In the genomic region with DNA sequence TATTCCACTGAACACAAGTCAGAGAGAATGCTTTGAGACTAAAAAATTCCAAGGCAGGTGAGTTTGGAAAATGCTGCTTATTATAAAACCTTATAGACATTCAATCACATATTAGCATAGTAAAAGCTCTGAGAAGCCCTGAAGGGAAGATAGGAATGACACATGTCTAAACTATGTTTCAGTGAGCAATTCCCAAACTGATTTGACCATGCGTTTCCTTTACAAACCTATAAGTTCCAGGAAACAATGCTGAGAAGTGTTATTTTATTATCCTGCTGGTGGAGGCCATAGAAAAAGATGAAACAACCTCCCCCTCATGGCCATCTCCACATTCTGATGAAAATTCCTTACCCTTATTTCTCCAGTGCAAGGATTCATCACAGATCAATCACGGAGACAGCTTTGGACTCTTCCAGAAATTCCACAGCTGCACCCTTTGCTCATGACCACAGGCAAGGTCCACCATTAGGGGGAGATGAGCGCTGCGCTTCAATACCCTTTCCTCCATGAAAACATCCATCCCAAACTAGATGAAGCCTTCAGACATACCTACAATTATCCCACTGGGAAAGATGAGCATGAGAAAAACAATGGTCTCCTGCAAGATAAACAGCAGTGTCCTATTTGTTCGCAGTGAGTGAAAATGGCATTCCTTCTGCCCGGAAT, we compare ENCODE assay signal across 21 cellular contexts.
A peak's percentile ranks its signal among the peaks of the same experiment; 100 is the strongest.
DNase-seq lines count a peak whose midpoint lies in the region; ATAC-seq, FAIRE-seq and TF ChIP-seq lines count a peak whose summit lies in the region.
"Had no signal": no experiment of that assay in that cellular context is flagged by ENCODE, and none has a peak within 500 bp of the region (broad histone marks: within the 10 kb centered on the region; RNA-seq: fewer than 3 reads in every experiment).

No MANE protein-coding gene starts in this region.

- TF ChIP-seq POLR2A in K562 (conservative IDR thresholded peaks at IDR 0.05), result no peak

- no peak for TF ChIP-seq RAD21 in K562 (CRISPR knock-in tag; conservative IDR thresholded peaks at IDR 0.05 in 1 of 2, IDR thresholded peaks at IDR 0.05 in 1 of 2)

- TF ChIP-seq CTCF in BE2C (IDR thresholded peaks at IDR 0.05; ENCODE audit: low read depth, low read length), result peak; percentile 38
- TF ChIP-seq CTCF in K562 (IDR thresholded peaks at IDR 0.05 in 2 of 3, conservative IDR thresholded peaks at IDR 0.05 in 1 of 3; ENCODE audit: insufficient read depth in 2 of 3, low read depth in 1 of 3, low read length in 3 of 3), result no peak

- H3K4me3 ChIP-seq in BE2C (ENCODE audit: low read depth, low read length) (no peak overlapping the region), K562 (no peak overlapping the region)
- H3K4me3 ChIP-seq: A549, right atrium auricular region had no signal

- no peaks in the 10 kb centered on the region; the same call in 1 of the 2 replicates for H3K9me3 ChIP-seq in BE2C
- no peaks in the 10 kb centered on the region for H3K9me3 ChIP-seq in K562 (replicated peaks; ENCODE audit: control insufficient read depth, insufficient read depth, low read depth, low read length)
- H3K9me3 ChIP-seq: A549, right atrium auricular region had no signal

- POLR2A ChIA-PET in K562 (lab: Yijun Ruan, JAX), result no interaction called here

- no peaks in the 10 kb centered on the region for H3K36me3 ChIP-seq in BE2C
- no peaks in the 10 kb centered on the region for H3K36me3 ChIP-seq in K562 (ENCODE audit: control insufficient read depth, insufficient read depth, low read length)
- H3K36me3 ChIP-seq: right atrium auricular region had no signal

- H3K27me3 ChIP-seq in BE2C (no peaks in the 10 kb centered on the region), K562 (ENCODE audit: control insufficient read depth in 2 of 2, insufficient read depth in 2 of 2, low read length in 2 of 2) (no peaks in the 10 kb centered on the region)
- H3K27me3 ChIP-seq: right atrium auricular region had no signal

- no peak overlapping the region for H3K27ac ChIP-seq in K562 (ENCODE audit: extremely low read depth, low read depth, low read length)
- H3K27ac ChIP-seq: A549, right atrium auricular region had no signal

- no peak overlapping the region for H3K9ac ChIP-seq in K562 (ENCODE audit: insufficient read depth in 1 of 2, low read depth in 2 of 2, low read length in 2 of 2)

- ATAC-seq in K562 (peak; percentile 61; the same call in 2 of the 3 replicates), Right ventricle myocardium inferior (no peak), HG03097 (IDR thresholded peaks at IDR 0.05; ENCODE audit: low FRiP score, unreplicated experiment) (no peak)
- ATAC-seq: A549; stimulated activated naive CD8-positive, alpha-beta T cell treated with anti-CD3 and anti-CD28 coated beads, Interleukin-15, Interleukin-2, amounts not matched to agents 100 U/mL and 50 U/mL, for 24 hours had no signal

- in situ Hi-C loops in K562 (cut with MboI), result loop anchor here (25.0 kb wide), 1 partner anchor 1346 kb away; no protein-coding TSS in a partner anchor

- no peaks in the 10 kb centered on the region for H3K79me2 ChIP-seq in K562 (ENCODE audit: control insufficient read depth, insufficient read depth, low read length)

- H3K4me2 ChIP-seq in K562 (ENCODE audit: insufficient read depth, low read length), result peak overlapping the region; percentile 17; the same call in 1 of the 2 replicates
- H3K4me2 ChIP-seq: A549 had no signal

- no peaks in the 10 kb centered on the region for H3K9me1 ChIP-seq in K562 (ENCODE audit: control insufficient read depth, insufficient read depth, low read length)

- intact Hi-C loops in K562 (cut with micrococcal nuclease) (loop anchor here (10.0 kb wide), 1 partner anchor 322 kb away; no protein-coding TSS in a partner anchor), Right ventricle myocardium inferior (cut with DNase I) (no loop called here)

- no peak for DNase-seq in BE2C
- DNase-seq in HS-5 (ENCODE audit: low read depth), result peak; percentile 71
- no peak for DNase-seq in K562 (ENCODE audit: extremely low read depth in 1 of 4, low spot score in 3 of 4)
- DNase-seq in kidney glomerular epithelial cell (lab: John Stamatoyannopoulos, UW), result peak; percentile 20
- DNase-seq in NCI-H187 (lab: John Stamatoyannopoulos, UW), result no peak
- no peak for DNase-seq in Right ventricle myocardium inferior (ENCODE audit: missing footprints)
- DNase-seq in activated gamma-delta T cell (lab: John Stamatoyannopoulos, UW), result no peak
- DNase-seq: activated CD4-positive, alpha-beta T cell treated with anti-CD3 and anti-CD28 coated beads for 4 hours; activated CD8-positive, alpha-beta memory T cell treated with anti-CD3 and anti-CD28 coated beads, Interleukin-2, amount 50 U/mL, for 48 hours; activated naive CD4-positive, alpha-beta T cell; cortex of kidney; glutamatergic neuron; NCI-H1048; NCI-H526; OCI-M1; stimulated activated naive CD8-positive, alpha-beta T cell treated with anti-CD3 and anti-CD28 coated beads, Interleukin-15, Interleukin-2, amounts not matched to agents 100 U/mL and 50 U/mL, for 24 hours had no signal

- WGBS in K562 (ENCODE audit: insufficient coverage, low coverage, missing lambda C conversion rate), result 48% methylated on average over 6 of the region's 6 CpGs

- no peak for TF ChIP-seq EP300 in K562 (IDR thresholded peaks at IDR 0.05; ENCODE audit: low read length)

- no TSS peak for BruUV-seq in K562 (replicated peaks; lab: Mats Ljungman, UMichigan)

- CTCF ChIA-PET in K562 (lab: Yijun Ruan, JAX; ENCODE audit: low intra/inter-chr PET ratio), result no interaction called here

- no peaks in the 10 kb centered on the region for H4K20me1 ChIP-seq in K562 (replicated peaks; ENCODE audit: control insufficient read depth, insufficient read depth, low read length)

- FAIRE-seq in K562 (lab: Jason Lieb, UNC), result peak; percentile 42
- FAIRE-seq: A549, GM18507, islet of Langerhans had no signal

- H3K4me1 ChIP-seq in BE2C, result no peaks in the 10 kb centered on the region
- H3K4me1 ChIP-seq in K562 (replicated peaks in 1 of 2; ENCODE audit: control insufficient read depth in 2 of 2, insufficient read depth in 2 of 2, low read length in 2 of 2), result peaks cover 0 to 16% of the 10 kb centered on the region in 2 experiments; a peak in 2 of 5 replicates
- H3K4me1 ChIP-seq: A549, right atrium auricular region had no signal

- H2AFZ ChIP-seq in K562 (ENCODE audit: low read depth, low read length), result 0 out of 2 replicates have a peak overlapping the region, but pooled peaks have one; percentile 18

TF ChIP-seq in K562, 482 proteins besides CTCF, POLR2A, EP300 and RAD21 (continues in another document):
- TF ChIP-seq GABPB2 (CRISPR knock-in tag; conservative IDR thresholded peaks at IDR 0.05) (no peak), HDAC3 (IDR thresholded peaks at IDR 0.05; ENCODE audit: borderline replicate concordance, partially characterized antibody) (no peak), HMG20B (CRISPR knock-in tag; IDR thresholded peaks at IDR 0.05) (no peak), ZFP1 (CRISPR knock-in tag; IDR thresholded peaks at IDR 0.05) (no peak), ZEB2 (IDR thresholded peaks at IDR 0.05) (no peak), CREBBP (IDR thresholded peaks at IDR 0.05; ENCODE audit: low read depth, low read length) (no peak), HDAC2 (IDR thresholded peaks at IDR 0.05) (no peak), HDAC6 (IDR thresholded peaks at IDR 0.05; ENCODE audit: low read depth, low read length) (no peak), ZNF589 (CRISPR knock-in tag; IDR thresholded peaks at IDR 0.05; ENCODE audit: low read depth) (no peak), ZNF77 (CRISPR knock-in tag; IDR thresholded peaks at IDR 0.05) (no peak), RFX1 (IDR thresholded peaks at IDR 0.05) (no peak), ZNF830 (CRISPR knock-in tag; IDR thresholded peaks at IDR 0.05) (no peak), PHF8 (IDR thresholded peaks at IDR 0.05; ENCODE audit: borderline replicate concordance, low read length) (no peak), ZNF41 (CRISPR knock-in tag; conservative IDR thresholded peaks at IDR 0.05) (no peak), HSF4 (CRISPR knock-in tag; IDR thresholded peaks at IDR 0.05; ENCODE audit: borderline replicate concordance) (no peak), ILK (tag; IDR thresholded peaks at IDR 0.05; ENCODE audit: borderline replicate concordance, low read depth) (no peak), SMAD3 (CRISPR knock-in tag; conservative IDR thresholded peaks at IDR 0.05) (no peak)
- TF ChIP-seq, protein P1, sequence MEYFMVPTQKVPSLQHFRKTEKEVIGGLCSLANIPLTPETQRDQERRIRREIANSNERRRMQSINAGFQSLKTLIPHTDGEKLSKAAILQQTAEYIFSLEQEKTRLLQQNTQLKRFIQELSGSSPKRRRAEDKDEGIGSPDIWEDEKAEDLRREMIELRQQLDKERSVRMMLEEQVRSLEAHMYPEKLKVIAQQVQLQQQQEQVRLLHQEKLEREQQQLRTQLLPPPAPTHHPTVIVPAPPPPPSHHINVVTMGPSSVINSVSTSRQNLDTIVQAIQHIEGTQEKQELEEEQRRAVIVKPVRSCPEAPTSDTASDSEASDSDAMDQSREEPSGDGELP (CRISPR knock-in tag; IDR thresholded peaks at IDR 0.05; ENCODE audit: borderline replicate concordance), result no peak
- TF ChIP-seq, protein P2, sequence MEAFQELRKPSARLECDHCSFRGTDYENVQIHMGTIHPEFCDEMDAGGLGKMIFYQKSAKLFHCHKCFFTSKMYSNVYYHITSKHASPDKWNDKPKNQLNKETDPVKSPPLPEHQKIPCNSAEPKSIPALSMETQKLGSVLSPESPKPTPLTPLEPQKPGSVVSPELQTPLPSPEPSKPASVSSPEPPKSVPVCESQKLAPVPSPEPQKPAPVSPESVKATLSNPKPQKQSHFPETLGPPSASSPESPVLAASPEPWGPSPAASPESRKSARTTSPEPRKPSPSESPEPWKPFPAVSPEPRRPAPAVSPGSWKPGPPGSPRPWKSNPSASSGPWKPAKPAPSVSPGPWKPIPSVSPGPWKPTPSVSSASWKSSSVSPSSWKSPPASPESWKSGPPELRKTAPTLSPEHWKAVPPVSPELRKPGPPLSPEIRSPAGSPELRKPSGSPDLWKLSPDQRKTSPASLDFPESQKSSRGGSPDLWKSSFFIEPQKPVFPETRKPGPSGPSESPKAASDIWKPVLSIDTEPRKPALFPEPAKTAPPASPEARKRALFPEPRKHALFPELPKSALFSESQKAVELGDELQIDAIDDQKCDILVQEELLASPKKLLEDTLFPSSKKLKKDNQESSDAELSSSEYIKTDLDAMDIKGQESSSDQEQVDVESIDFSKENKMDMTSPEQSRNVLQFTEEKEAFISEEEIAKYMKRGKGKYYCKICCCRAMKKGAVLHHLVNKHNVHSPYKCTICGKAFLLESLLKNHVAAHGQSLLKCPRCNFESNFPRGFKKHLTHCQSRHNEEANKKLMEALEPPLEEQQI (IDR thresholded peaks at IDR 0.05), result no peak

Comparison
In these comparisons a context has a peak if more than half of its experiments do, and no peak if none do; other contexts are left out.
1. DNase-seq: peak in HS-5 (single experiment) and kidney glomerular epithelial cell (single experiment); none in BE2C (single experiment), K562 (0 of 4), NCI-H187 (0 of 2), Right ventricle myocardium inferior (single experiment) and activated gamma-delta T cell (single experiment).